In genomic region chr1:190183588-190183987, GRCh38 we compare ENCODE assay signal across 8 cellular contexts.
"Had no signal": no experiment of that assay in that cellular context is flagged by ENCODE, and none has a peak within 500 bp of the region (broad histone marks: within the 10 kb centered on the region; RNA-seq: fewer than 3 reads in every experiment).

No MANE protein-coding gene starts in this region.

- DNase-seq: GDM1, GF-D8 had no signal

- H3K4me3 ChIP-seq: GM12878 had no signal

- FAIRE-seq: G401.6, GM12878, GM12891, GM12892, GM18507, GM19239 had no signal

- ATAC-seq: GM12878 had no signal
